In the genomic region with DNA sequence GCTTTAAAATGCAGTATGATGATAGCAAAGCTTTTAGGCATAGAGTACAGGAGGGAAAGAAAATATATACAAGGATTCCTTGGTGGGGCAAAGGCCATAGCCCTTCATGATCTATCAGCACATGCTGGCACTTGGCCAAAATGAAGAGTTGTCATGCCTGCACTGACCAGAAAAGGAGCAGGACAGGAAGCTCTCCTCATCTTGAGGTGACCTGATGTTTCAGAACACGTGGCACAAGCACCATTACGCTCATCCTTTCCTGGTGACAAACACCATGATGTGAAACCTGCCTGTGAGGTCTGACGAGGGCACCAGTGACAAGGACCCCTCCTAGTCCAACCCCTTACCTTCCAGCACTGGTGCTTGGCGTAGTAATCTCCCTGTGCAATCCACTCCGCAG, we compare ENCODE assay signal across 20 cellular contexts.
DNase-seq lines count a peak whose midpoint lies in the region; ATAC-seq, FAIRE-seq and TF ChIP-seq lines count a peak whose summit lies in the region.
"Had no signal": no experiment of that assay in that cellular context is flagged by ENCODE, and none has a peak within 500 bp of the region (broad histone marks: within the 10 kb centered on the region; RNA-seq: fewer than 3 reads in every experiment).

No MANE protein-coding gene starts in this region.

- H3K9me3 ChIP-seq in T-helper 17 cell (ENCODE audit: control insufficient read depth, low read length, poor library complexity, severe bottlenecking) (no peaks in the 10 kb centered on the region), small intestine (ENCODE audit: control insufficient read depth, low read depth) (no peaks in the 10 kb centered on the region), left ventricle myocardium inferior (replicated peaks) (peaks cover 11% of the 10 kb centered on the region)
- H3K9me3 ChIP-seq: HAP-1 had no signal

- H3K4me3 ChIP-seq in small intestine (ENCODE audit: low read depth in 1 of 2, low read length in 2 of 2) (no peak overlapping the region), left ventricle myocardium inferior (no peak overlapping the region)
- H3K4me3 ChIP-seq: HAP-1, PC-9 had no signal

- FAIRE-seq in small intestine (lab: Jason Lieb, UNC), result no peak
- FAIRE-seq: A204.1 had no signal

- peak; percentile 5 for DNase-seq in activated CD4-positive, alpha-beta T cell treated with anti-CD3 and anti-CD28 coated beads for 48 hours
- no peak for DNase-seq in activated CD4-positive, alpha-beta T cell treated with anti-CD3 and anti-CD28 coated beads, Interleukin-2, amount 10 ng/mL, durations not matched to agents 24 days and 14 days
- DNase-seq in T-helper 17 cell, result no peak
- DNase-seq in central memory CD8-positive, alpha-beta T cell (ENCODE audit: low spot score in 2 of 2), result no peak
- peak; percentile 8 for DNase-seq in small intestine
- DNase-seq in inferior parietal cortex (ENCODE audit: extremely low spot score), result no peak
- no peak for DNase-seq in left ventricle myocardium inferior
- DNase-seq: Calu3, NCI-H1417, NCI-H187, NCI-H226, NCI-H524 treated with DMSO at 0.1 percent for 48 hours, PC-9, SIG-M5 had no signal

- 93 to 96% (median 93%) methylated on average over 5 of the region's 5 CpGs for WGBS in small intestine, 3 donors

- H3K36me3 Mint-ChIP-seq in activated CD4-positive, alpha-beta T cell treated with anti-CD3 and anti-CD28 coated beads, Interleukin-2, amount 10 ng/mL, durations not matched to agents 24 days and 14 days (ENCODE audit: low read depth), result peaks cover 73% of the 10 kb centered on the region
- H3K36me3 Mint-ChIP-seq in T-helper 17 cell (ENCODE audit: low read depth), result peaks cover 18% of the 10 kb centered on the region
- H3K36me3 Mint-ChIP-seq in central memory CD8-positive, alpha-beta T cell (ENCODE audit: insufficient read depth), result peaks cover 64% of the 10 kb centered on the region

- intact Hi-C loops in activated CD4-positive, alpha-beta T cell treated with anti-CD3 and anti-CD28 coated beads, Interleukin-2, amount 10 ng/mL, durations not matched to agents 24 days and 14 days (cut with micrococcal nuclease), result loop anchor here (2.0 kb wide), 1 partner anchor 35 kb away; no protein-coding TSS in a partner anchor
- intact Hi-C loops in left ventricle myocardium inferior (cut with micrococcal nuclease), result no loop called here

- TF ChIP-seq CTCF in left ventricle myocardium inferior (IDR thresholded peaks at IDR 0.05; ENCODE audit: borderline replicate concordance), result no peak

- H3K4me1 ChIP-seq in small intestine (ENCODE audit: control insufficient read depth in 2 of 2, insufficient read depth in 1 of 2, low read depth in 1 of 2, low read length in 1 of 2), result no peaks in the 10 kb centered on the region
- H3K4me1 ChIP-seq in left ventricle myocardium inferior, result no peaks in the 10 kb centered on the region
- H3K4me1 ChIP-seq: HAP-1 had no signal

- H3K27me3 Mint-ChIP-seq in activated CD4-positive, alpha-beta T cell treated with anti-CD3 and anti-CD28 coated beads, Interleukin-2, amount 10 ng/mL, durations not matched to agents 24 days and 14 days, result no peaks in the 10 kb centered on the region
- no peaks in the 10 kb centered on the region for H3K27me3 Mint-ChIP-seq in T-helper 17 cell
- no peaks in the 10 kb centered on the region for H3K27me3 Mint-ChIP-seq in central memory CD8-positive, alpha-beta T cell
- H3K27me3 Mint-ChIP-seq: CD4-positive, alpha-beta memory T cell had no signal

- no peak overlapping the region for H3K27ac Mint-ChIP-seq in activated CD4-positive, alpha-beta T cell treated with anti-CD3 and anti-CD28 coated beads, Interleukin-2, amount 10 ng/mL, durations not matched to agents 24 days and 14 days
- H3K27ac Mint-ChIP-seq in T-helper 17 cell, result peak overlapping the region; percentile 84
- no peak overlapping the region for H3K27ac Mint-ChIP-seq in central memory CD8-positive, alpha-beta T cell (ENCODE audit: low read depth)

- H3K4me3 Mint-ChIP-seq in activated CD4-positive, alpha-beta T cell treated with anti-CD3 and anti-CD28 coated beads, Interleukin-2, amount 10 ng/mL, durations not matched to agents 24 days and 14 days, result no peak overlapping the region
- peak overlapping the region; percentile 56 for H3K4me3 Mint-ChIP-seq in T-helper 17 cell
- peak overlapping the region; percentile 46 for H3K4me3 Mint-ChIP-seq in central memory CD8-positive, alpha-beta T cell

- H3K9me3 Mint-ChIP-seq in activated CD4-positive, alpha-beta T cell treated with anti-CD3 and anti-CD28 coated beads, Interleukin-2, amount 10 ng/mL, durations not matched to agents 24 days and 14 days, result peaks cover 5% of the 10 kb centered on the region
- no peaks in the 10 kb centered on the region for H3K9me3 Mint-ChIP-seq in central memory CD8-positive, alpha-beta T cell

- peaks cover 22% of the 10 kb centered on the region for H3K4me1 Mint-ChIP-seq in activated CD4-positive, alpha-beta T cell treated with anti-CD3 and anti-CD28 coated beads, Interleukin-2, amount 10 ng/mL, durations not matched to agents 24 days and 14 days
- H3K4me1 Mint-ChIP-seq in T-helper 17 cell, result peaks cover 23% of the 10 kb centered on the region
- H3K4me1 Mint-ChIP-seq in central memory CD8-positive, alpha-beta T cell, result peaks cover 31% of the 10 kb centered on the region

- peaks cover 17 to 32% of the 10 kb centered on the region in 2 donors for H3K36me3 ChIP-seq in small intestine (ENCODE audit: control insufficient read depth in 2 of 2, insufficient read depth in 2 of 2, low read length in 2 of 2)
- peaks cover 77% of the 10 kb centered on the region for H3K36me3 ChIP-seq in left ventricle myocardium inferior
- H3K36me3 ChIP-seq: HAP-1 had no signal

- ATAC-seq in T-helper 17 cell (no peak), HG03354 (IDR thresholded peaks at IDR 0.05; ENCODE audit: poor library complexity, severe bottlenecking, unreplicated experiment) (no peak)
- no peak for ATAC-seq in central memory CD8-positive, alpha-beta T cell (replicated peaks; ENCODE audit: extremely low read depth, poor library complexity, severe bottlenecking)

- H3K27me3 ChIP-seq in small intestine (ENCODE audit: control insufficient read depth in 2 of 2, insufficient read depth in 2 of 2, low read length in 2 of 2), result no peaks in the 10 kb centered on the region
- no peaks in the 10 kb centered on the region for H3K27me3 ChIP-seq in left ventricle myocardium inferior (ENCODE audit: low read depth)

- H3K27ac ChIP-seq in small intestine (ENCODE audit: low read depth in 1 of 2, low read length in 1 of 2), result no peak overlapping the region
- no peak overlapping the region for H3K27ac ChIP-seq in left ventricle myocardium inferior (replicated peaks)
- H3K27ac ChIP-seq: KMS-11, PC-9, RWPE1 had no signal

Comparison
In these comparisons a context has a peak if more than half of its experiments do, and no peak if none do; other contexts are left out.
1. DNase-seq: peak in activated CD4-positive, alpha-beta T cell treated with anti-CD3 and anti-CD28 coated beads for 48 hours (single experiment) and small intestine (single experiment); none in activated CD4-positive, alpha-beta T cell treated with anti-CD3 and anti-CD28 coated beads, Interleukin-2, amount 10 ng/mL, durations not matched to agents 24 days and 14 days (single experiment), T-helper 17 cell (0 of 3), central memory CD8-positive, alpha-beta T cell (0 of 2), inferior parietal cortex (single experiment) and left ventricle myocardium inferior (single experiment).